Comparison of ENCODE assay signal across 15 cellular contexts in genomic region chr17:10121971-10122707, GRCh38.
DNase-seq lines count a peak whose midpoint lies in the region; ATAC-seq, FAIRE-seq and TF ChIP-seq lines count a peak whose summit lies in the region.
"Had no signal": no experiment of that assay in that cellular context is flagged by ENCODE, and none has a peak within 500 bp of the region (broad histone marks: within the 10 kb centered on the region; RNA-seq: fewer than 3 reads in every experiment).

No MANE protein-coding gene starts in this region.

- H3K4me1 Mint-ChIP-seq in CD8-positive, alpha-beta memory T cell, result peaks cover 56 to 69% (median 62%) of the 10 kb centered on the region in 3 donors
- peaks cover 87% of the 10 kb centered on the region for H3K4me1 Mint-ChIP-seq in dendritic cell treated with granulocyte-macrophage colony-stimulating factor and Interleukin-4, amounts not matched to agents 40 ng/mL and 50 ng/mL, for 4 days (ENCODE audit: low read depth)

- no peak for TF ChIP-seq CTCF in Loucy (conservative IDR thresholded peaks at IDR 0.05; ENCODE audit: low read length)

- H3K4me1 ChIP-seq in CD8-positive, alpha-beta memory T cell (ENCODE audit: insufficient read depth, low read length), result peaks cover 61% of the 10 kb centered on the region
- H3K4me1 ChIP-seq in Loucy (ENCODE audit: insufficient read depth, low read length, poor library complexity, severe bottlenecking) (peaks cover 75% of the 10 kb centered on the region), neuronal stem cell (ENCODE audit: control insufficient read depth in 2 of 2, insufficient read depth in 1 of 2, low read depth in 1 of 2, low read length in 2 of 2) (peaks cover 0 to 11% of the 10 kb centered on the region in 2 donors), small intestine (ENCODE audit: control insufficient read depth in 2 of 2, insufficient read depth in 1 of 2, low read depth in 1 of 2, low read length in 1 of 2) (peaks cover 0 to 7% of the 10 kb centered on the region in 2 donors)

- peak overlapping the region; percentile 88 for H3K4me2 ChIP-seq in Loucy (ENCODE audit: low read depth, low read length, poor library complexity, severe bottlenecking)
- no peak overlapping the region for H3K4me2 ChIP-seq in neuronal stem cell (ENCODE audit: insufficient read depth, low read length, poor library complexity, severe bottlenecking)

- peak overlapping the region; percentile 31 to 97 (median 82) for H3K27ac Mint-ChIP-seq in CD8-positive, alpha-beta memory T cell
- H3K27ac Mint-ChIP-seq in dendritic cell treated with granulocyte-macrophage colony-stimulating factor and Interleukin-4, amounts not matched to agents 40 ng/mL and 50 ng/mL, for 4 days, result peak overlapping the region; percentile 45

- H2BK15ac ChIP-seq in neuronal stem cell (ENCODE audit: low read length), result no peak overlapping the region

- no peak overlapping the region for H3K27ac ChIP-seq in CD8-positive, alpha-beta memory T cell (ENCODE audit: low read depth, low read length)
- H3K27ac ChIP-seq in neuronal stem cell (replicated peaks; ENCODE audit: low read length) (no peak overlapping the region), small intestine (ENCODE audit: low read depth in 1 of 2, low read length in 1 of 2) (no peak overlapping the region)
- H3K27ac ChIP-seq: psoas muscle had no signal

- H3K9me3 ChIP-seq in CD8-positive, alpha-beta memory T cell (ENCODE audit: low read length), result no peaks in the 10 kb centered on the region
- H3K9me3 ChIP-seq in Loucy (ENCODE audit: insufficient read depth, low read depth, low read length) (no peaks in the 10 kb centered on the region), neuronal stem cell (replicated peaks in 1 of 2; ENCODE audit: control insufficient read depth in 2 of 2, insufficient read depth in 1 of 2, low read depth in 1 of 2, low read length in 2 of 2) (no peaks in the 10 kb centered on the region), small intestine (ENCODE audit: control insufficient read depth, low read depth) (no peaks in the 10 kb centered on the region)
- H3K9me3 ChIP-seq: psoas muscle had no signal

- H3K4ac ChIP-seq in neuronal stem cell (ENCODE audit: low read length), result no peak overlapping the region

- H3K36me3 ChIP-seq in CD8-positive, alpha-beta memory T cell (ENCODE audit: insufficient read depth, low read length), result no peaks in the 10 kb centered on the region
- no peaks in the 10 kb centered on the region for H3K36me3 ChIP-seq in Loucy (ENCODE audit: insufficient read depth, low read length)
- no peaks in the 10 kb centered on the region for H3K36me3 ChIP-seq in neuronal stem cell (replicated peaks in 1 of 2; ENCODE audit: control insufficient read depth in 2 of 2, insufficient read depth in 2 of 2, low read length in 2 of 2)
- H3K36me3 ChIP-seq in small intestine (ENCODE audit: control insufficient read depth in 2 of 2, insufficient read depth in 2 of 2, low read length in 2 of 2), result no peaks in the 10 kb centered on the region

- H3K14ac ChIP-seq in neuronal stem cell (ENCODE audit: low read length), result no peak overlapping the region

- H4K20me1 ChIP-seq in Loucy (ENCODE audit: insufficient read depth, low read length, poor library complexity, severe bottlenecking), result no peaks in the 10 kb centered on the region

- H3K4me3 ChIP-seq in CD8-positive, alpha-beta memory T cell (ENCODE audit: low read length), result no peak overlapping the region
- H3K4me3 ChIP-seq in Loucy (ENCODE audit: low read length, poor library complexity, severe bottlenecking), result peak overlapping the region; percentile 65
- H3K4me3 ChIP-seq in neuronal stem cell (ENCODE audit: low read length in 2 of 2), result no peak overlapping the region
- H3K4me3 ChIP-seq in small intestine (ENCODE audit: low read depth in 1 of 2, low read length in 2 of 2), result no peak overlapping the region
- H3K4me3 ChIP-seq: psoas muscle had no signal

- intact Hi-C loops in dendritic cell treated with granulocyte-macrophage colony-stimulating factor and Interleukin-4, amounts not matched to agents 40 ng/mL and 50 ng/mL, for 4 days (cut with micrococcal nuclease), result no loop called here

- peak overlapping the region; percentile 91 for H3K9ac ChIP-seq in Loucy (ENCODE audit: low read depth, low read length, poor library complexity, severe bottlenecking)
- no peak overlapping the region for H3K9ac ChIP-seq in neuronal stem cell (ENCODE audit: low read depth, low read length, poor library complexity)

- CTCF ChIA-PET in CD8-positive, alpha-beta memory T cell (lab: Charles Lee), result no interaction called here

- H3K36me3 Mint-ChIP-seq in CD8-positive, alpha-beta memory T cell, result peaks cover 0 to 4% (median 0%) of the 10 kb centered on the region in 3 donors
- H3K36me3 Mint-ChIP-seq in dendritic cell treated with granulocyte-macrophage colony-stimulating factor and Interleukin-4, amounts not matched to agents 40 ng/mL and 50 ng/mL, for 4 days (ENCODE audit: low read depth), result no peaks in the 10 kb centered on the region

- no peak overlapping the region for H2BK5ac ChIP-seq in neuronal stem cell (ENCODE audit: low read length)

- peaks cover 0 to 3% of the 10 kb centered on the region in 2 donors for H3K27me3 Mint-ChIP-seq in CD8-positive, alpha-beta memory T cell
- no peaks in the 10 kb centered on the region for H3K27me3 Mint-ChIP-seq in dendritic cell treated with granulocyte-macrophage colony-stimulating factor and Interleukin-4, amounts not matched to agents 40 ng/mL and 50 ng/mL, for 4 days

- H3K9me3 Mint-ChIP-seq in CD8-positive, alpha-beta memory T cell, result no peaks in the 10 kb centered on the region
- no peaks in the 10 kb centered on the region for H3K9me3 Mint-ChIP-seq in dendritic cell treated with granulocyte-macrophage colony-stimulating factor and Interleukin-4, amounts not matched to agents 40 ng/mL and 50 ng/mL, for 4 days

- H3F3A ChIP-seq in Loucy (ENCODE audit: low read depth), result peaks cover 27% of the 10 kb centered on the region

- H3K79me2 ChIP-seq in Loucy (ENCODE audit: insufficient read depth, low read length), result peaks cover 84% of the 10 kb centered on the region

- no peak for FAIRE-seq in small intestine (lab: Jason Lieb, UNC)
- FAIRE-seq: colon had no signal

- no peak overlapping the region for H2BK120ac ChIP-seq in neuronal stem cell (ENCODE audit: low read depth, low read length)

- peak overlapping the region; percentile 44 for H3K18ac ChIP-seq in neuronal stem cell (ENCODE audit: low read length)

- no peaks in the 10 kb centered on the region for H3K79me1 ChIP-seq in neuronal stem cell (ENCODE audit: low read depth, low read length)

- ATAC-seq in HG03442 (IDR thresholded peaks at IDR 0.05; ENCODE audit: unreplicated experiment), result no peak
- ATAC-seq: psoas muscle, SK-N-SH treated with all-trans-retinoic acid at 6 μM for 48 hours had no signal

- H2AK5ac ChIP-seq in neuronal stem cell (ENCODE audit: low read depth, low read length), result no peak overlapping the region

- H3K9me2 ChIP-seq in Loucy (replicated peaks; ENCODE audit: low read depth, low read length), result no peaks in the 10 kb centered on the region

- WGBS in neuronal stem cell (ENCODE audit: extremely low coverage in 2 of 2, insufficient read length in 2 of 2, insufficient replicate concordance in 1 of 2), 2 donors, result no CpG with 5 or more reads among the region's 17 CpGs
- 60 to 70% (median 62%) methylated on average over 17 of the region's 17 CpGs for WGBS in small intestine, 3 donors

- H4K91ac ChIP-seq in neuronal stem cell (ENCODE audit: low read depth, low read length, poor library complexity), result peak overlapping the region; percentile 22

- DNase-seq in CD8-positive, alpha-beta memory T cell, result peak in 4 of 5 donors; percentile 9 to 66 (median 30)
- DNase-seq in neuronal stem cell (ENCODE audit: low spot score) (no peak), small intestine (no peak), NOMO-1 treated with dmso at 0.1 percent for 144 hours (lab: John Stamatoyannopoulos, UW; ENCODE audit: unreplicated experiment) (no peak), DMS79 (lab: John Stamatoyannopoulos, UW) (no peak)
- DNase-seq: activated CD4-positive, alpha-beta T cell treated with anti-CD3 and anti-CD28 coated beads, Interleukin-2, amount 50 U/mL, for 1 hour; activated naive CD4-positive, alpha-beta T cell treated with anti-CD3 and anti-CD28 coated beads, Interleukin-2, amount 50 U/mL, for 16 hours; NCI-H1048; NCI-H748 treated with DMSO at 0.1 percent for 48 hours had no signal

- H2AFZ ChIP-seq in Loucy (ENCODE audit: low read length) (no peak overlapping the region), neuronal stem cell (ENCODE audit: low read length) (no peak overlapping the region)

- H3K23ac ChIP-seq in neuronal stem cell (ENCODE audit: low read depth, low read length, poor library complexity), result no peak overlapping the region

- POLR2A ChIA-PET in CD8-positive, alpha-beta memory T cell (lab: Charles Lee), result no interaction called here

- peak overlapping the region; percentile 8 to 66 (median 31) for H3K4me3 Mint-ChIP-seq in CD8-positive, alpha-beta memory T cell
- no peak overlapping the region for H3K4me3 Mint-ChIP-seq in dendritic cell treated with granulocyte-macrophage colony-stimulating factor and Interleukin-4, amounts not matched to agents 40 ng/mL and 50 ng/mL, for 4 days

- no peak overlapping the region for H2BK12ac ChIP-seq in neuronal stem cell (ENCODE audit: low read length)

- H3K27me3 ChIP-seq in CD8-positive, alpha-beta memory T cell (ENCODE audit: insufficient read depth, low read length, poor library complexity, severe bottlenecking), result no peaks in the 10 kb centered on the region
- H3K27me3 ChIP-seq in Loucy (ENCODE audit: insufficient read depth, low read length, poor library complexity, severe bottlenecking) (no peaks in the 10 kb centered on the region), neuronal stem cell (ENCODE audit: control insufficient read depth in 3 of 3, insufficient read depth in 3 of 3, low read depth in 1 of 3, low read length in 3 of 3) (no peaks in the 10 kb centered on the region), small intestine (ENCODE audit: control insufficient read depth in 2 of 2, insufficient read depth in 2 of 2, low read length in 2 of 2) (no peaks in the 10 kb centered on the region)

- no peak overlapping the region for H4K8ac ChIP-seq in neuronal stem cell (ENCODE audit: low read depth, low read length)

Comparison
In these comparisons a context has a peak if more than half of its experiments do, and no peak if none do; other contexts are left out.
1. DNase-seq: peak in CD8-positive, alpha-beta memory T cell (4 of 5); none in neuronal stem cell (single experiment), small intestine (single experiment), NOMO-1 treated with dmso at 0.1 percent for 144 hours (single experiment) and DMS79 (single experiment).